ENCODE assay signal across 8 cellular contexts in genomic region chr1:26921126-26921461, GRCh38. TPM values are rescaled to one million over a fixed set of nuclear protein-coding genes. Genes with fewer than 3 reads are reported as not detected.
DNase-seq lines count a peak whose midpoint lies in the region; TF ChIP-seq lines count a peak whose summit lies in the region.

No MANE protein-coding gene starts in this region.

- H3K4ac ChIP-seq in trophoblast cell (ENCODE audit: low read depth, low read length): no peak overlapping the region

- H3K79me1 ChIP-seq in trophoblast cell (ENCODE audit: low read length): peaks cover 5% of the 10 kb centered on the region

- H4K8ac ChIP-seq in trophoblast cell (ENCODE audit: low read depth, low read length): peak overlapping the region; percentile 89

- CTCF ChIA-PET in GM10248 (lab: Yijun Ruan, JAX): interaction anchor here (1.4 kb wide), 1 partner anchor 13 kb away, joined by 6 read pairs; no protein-coding TSS in a partner anchor

- H3K4me1 ChIP-seq in Peyer's patch (peaks cover 0 to 17% (median 7%) of the 10 kb centered on the region in 4 donors), trophoblast cell (ENCODE audit: control insufficient read depth in 1 of 2, insufficient read depth in 2 of 2, low read length in 2 of 2) (peaks cover 5 to 10% of the 10 kb centered on the region in 2 experiments)

- peak overlapping the region; percentile 46 for H2AFZ ChIP-seq in trophoblast cell (ENCODE audit: insufficient read depth, low read length, poor library complexity)

- H3K4me2 ChIP-seq in trophoblast cell (ENCODE audit: low read length): peak overlapping the region; percentile 77

- H3K9me3 ChIP-seq in Peyer's patch (no peaks in the 10 kb centered on the region), trophoblast cell (ENCODE audit: insufficient read depth, low read depth, low read length) (no peaks in the 10 kb centered on the region)

- no peak overlapping the region for H2BK120ac ChIP-seq in trophoblast cell (ENCODE audit: insufficient read depth, low read length, poor library complexity)

- peak overlapping the region; percentile 83 to 91 (median 87) for H3K27ac ChIP-seq in Peyer's patch
- no peak overlapping the region for H3K27ac ChIP-seq in trophoblast cell (ENCODE audit: low read depth, low read length)

- no peak overlapping the region for H3K18ac ChIP-seq in trophoblast cell (ENCODE audit: low read length)

- no peak overlapping the region for H2BK12ac ChIP-seq in trophoblast cell (ENCODE audit: low read length)

- H3K9ac ChIP-seq in trophoblast cell (ENCODE audit: low read length): no peak overlapping the region

- H3K36me3 ChIP-seq in H7 (replicated peaks; ENCODE audit: control insufficient read depth, insufficient read depth, low read length) (peaks cover 8% of the 10 kb centered on the region), Peyer's patch (peaks cover 0 to 25% (median 0%) of the 10 kb centered on the region in 3 donors), trophoblast cell (ENCODE audit: control insufficient read depth in 1 of 2, insufficient read depth in 2 of 2, low read length in 2 of 2) (peaks cover 8 to 20% of the 10 kb centered on the region in 2 experiments)

- H4K91ac ChIP-seq in trophoblast cell (ENCODE audit: low read depth, low read length): peak overlapping the region; percentile 18

- POLR2A ChIA-PET in GM10248 (lab: Yijun Ruan, JAX): interaction anchor here (0.7 to 1.5 kb wide), 3 partner anchors 21 to 47 kb away, joined by 4 to 7 read pairs (median 6); partner anchors contain the start of gene GPATCH3

- H2AK5ac ChIP-seq in trophoblast cell (ENCODE audit: low read length): no peak overlapping the region

- DNase-seq in H7 (no peak), Peyer's patch (no peak), fibroblast of mammary gland (ENCODE audit: low read depth) (no peak), trophoblast cell (no peak), NCI-H128 (lab: John Stamatoyannopoulos, UW; ENCODE audit: unreplicated experiment) (no peak), GDM1 (lab: John Stamatoyannopoulos, UW) (no peak), activated gamma-delta T cell (lab: John Stamatoyannopoulos, UW) (no peak), GM10248 (ENCODE audit: extremely low spot score) (no peak)

- no CpG with 5 or more reads among the region's 5 CpGs for WGBS in trophoblast cell (ENCODE audit: extremely low coverage, insufficient coverage, insufficient read length)

- H3K79me2 ChIP-seq in trophoblast cell (ENCODE audit: control insufficient read depth, insufficient read depth, low read length, poor library complexity): peaks cover 10% of the 10 kb centered on the region

- no peak for TF ChIP-seq POLR2A in Peyer's patch (IDR thresholded peaks at IDR 0.05)

- peak overlapping the region; percentile 16 for H4K12ac ChIP-seq in trophoblast cell (ENCODE audit: low read depth, low read length)

- H3K23ac ChIP-seq in trophoblast cell (ENCODE audit: low read length): no peak overlapping the region

- no peaks in the 10 kb centered on the region for H3K27me3 ChIP-seq in H7 (ENCODE audit: control insufficient read depth, insufficient read depth, low read length)
- H3K27me3 ChIP-seq in Peyer's patch: no peaks in the 10 kb centered on the region
- no peaks in the 10 kb centered on the region for H3K27me3 ChIP-seq in trophoblast cell (ENCODE audit: insufficient read depth, low read length)

- TF ChIP-seq CTCF in Peyer's patch (IDR thresholded peaks at IDR 0.05) (no peak), fibroblast of mammary gland (conservative IDR thresholded peaks at IDR 0.05; ENCODE audit: control insufficient read depth, insufficient read depth, low read depth, low read length) (no peak), GM10248 (IDR thresholded peaks at IDR 0.05; ENCODE audit: control extremely low read depth, extremely low read depth, low read depth, missing control alignments) (no peak)

- no peak overlapping the region for H2BK5ac ChIP-seq in trophoblast cell (ENCODE audit: low read depth, low read length, poor library complexity)

- H3K14ac ChIP-seq in trophoblast cell (ENCODE audit: low read length): peak overlapping the region; percentile 40

- peak overlapping the region; percentile 100 for H3K4me3 ChIP-seq in H7 (ENCODE audit: insufficient read depth, low read depth, low read length)
- H3K4me3 ChIP-seq in Peyer's patch: peak overlapping the region; percentile 73 to 96 (median 94)
- H3K4me3 ChIP-seq in fibroblast of mammary gland (ENCODE audit: control insufficient read depth, low read depth, low read length): peak overlapping the region; percentile 89
- H3K4me3 ChIP-seq in trophoblast cell (ENCODE audit: low read depth, low read length): peak overlapping the region; percentile 54

RNA-seq across cellular contexts. Expression of gene NUDC, which starts 0.4 kb away (rescaled TPM):
- 65.3 and 76.4 TPM in 2 replicates for total RNA-seq in H7 (2014; rRNA removed; shearing (Covaris generic))
- 10 to 100 TPM; 27.8 to 53.6 (median 31.7) TPM for total RNA-seq in Peyer's patch
- polyA plus RNA-seq in trophoblast cell (2013): 61.4 and 64.4 TPM in 2 replicates

RNA-seq across cellular contexts. Expression of gene NR0B2, which starts 7.3 kb away (rescaled TPM):
- not detected in 2 replicates for total RNA-seq in H7 (2014; rRNA removed; shearing (Covaris generic))
- total RNA-seq in Peyer's patch: 10 to 100 TPM in 3 of 4 donors, not detected in 1; 16.2 to 46.4 (median 30.7) TPM
- not detected in 2 replicates for polyA plus RNA-seq in trophoblast cell (2013)

RNA-seq across cellular contexts. Expression of gene GPATCH3, which starts 20.8 kb away (rescaled TPM):
- total RNA-seq in H7 (2014; rRNA removed; shearing (Covaris generic)): 16.1 and 23.7 TPM in 2 replicates
- total RNA-seq in Peyer's patch: 10 to 100 TPM in 3 of 4 donors, 1 to 10 TPM in 1; 8.4 to 28.5 (median 14.2) TPM
- polyA plus RNA-seq in trophoblast cell (2013): 17.8 and 18.2 TPM in 2 replicates

RNA-seq across cellular contexts. Expression of gene GPN2, which starts 31.0 kb away (rescaled TPM):
- 40.3 and 61.9 TPM in 2 replicates for total RNA-seq in H7 (2014; rRNA removed; shearing (Covaris generic))
- total RNA-seq in Peyer's patch: 10 to 100 TPM; 13.5 to 19.6 (median 17.3) TPM
- 22.9 and 24.1 TPM in 2 replicates for polyA plus RNA-seq in trophoblast cell (2013)

RNA-seq across cellular contexts. Expression of gene KDF1, which starts 39.2 kb away (rescaled TPM):
- 14.4 and 14.6 TPM in 2 replicates for total RNA-seq in H7 (2014; rRNA removed; shearing (Covaris generic))
- total RNA-seq in Peyer's patch: 10 to 100 TPM; 13.2 to 40.1 (median 31.8) TPM
- polyA plus RNA-seq in trophoblast cell (2013): 10.6 and 10.8 TPM in 2 replicates
